15 cellular contexts compared by ENCODE assay signal in genomic region chr7:157479326-157479725, GRCh38.
"Had no signal": no experiment of that assay in that cellular context is flagged by ENCODE, and none has a peak within 500 bp of the region (broad histone marks: within the 10 kb centered on the region; RNA-seq: fewer than 3 reads in every experiment).

No MANE protein-coding gene starts in this region.

- H3K9me3 ChIP-seq: body of pancreas, SJSA1, upper lobe of right lung had no signal

- H3K4me1 ChIP-seq: body of pancreas, foreskin keratinocyte, SJSA1, upper lobe of right lung had no signal

- H3K9me3 Mint-ChIP-seq: natural killer cell treated with Interleukin-12 subunit alpha and Interleukin-12 subunit beta and Interleukin-15 and Interleukin-18, amount 100 ng/mL, for 72 hours had no signal

- H3K36me3 ChIP-seq: SJSA1, upper lobe of right lung, WERI-Rb-1 had no signal

- H3K4me3 ChIP-seq: body of pancreas, dorsolateral prefrontal cortex, hepatocyte, SJSA1, upper lobe of right lung had no signal

- H3K27ac Mint-ChIP-seq: activated T-cell treated with anti-CD3 and anti-CD28 coated beads, Interleukin-2, amount 50 U/mL, for 24 hours; natural killer cell treated with Interleukin-12 subunit alpha and Interleukin-12 subunit beta and Interleukin-15 and Interleukin-18, amount 100 ng/mL, for 72 hours had no signal

- DNase-seq: activated CD4-positive, alpha-beta T cell treated with anti-CD3 and anti-CD28 coated beads, Interleukin-2, amount 50 U/mL, for 4 hours; activated gamma-delta T cell; foreskin keratinocyte; mesendoderm; stimulated activated CD8-positive, alpha-beta memory T cell treated with anti-CD3 and anti-CD28 coated beads, Interleukin-4, amount 100 ng/mL, for 48 hours; stimulated activated naive CD4-positive, alpha-beta T cell; T-helper 2 cell; upper lobe of right lung; WERI-Rb-1 had no signal

- H3K27ac ChIP-seq: body of pancreas, dorsolateral prefrontal cortex, foreskin keratinocyte, hepatocyte, SJSA1, upper lobe of right lung, WERI-Rb-1 had no signal

- H3K4me3 Mint-ChIP-seq: activated T-cell treated with anti-CD3 and anti-CD28 coated beads, Interleukin-2, amount 50 U/mL, for 24 hours; natural killer cell treated with Interleukin-12 subunit alpha and Interleukin-12 subunit beta and Interleukin-15 and Interleukin-18, amount 100 ng/mL, for 72 hours had no signal

- H3K36me3 Mint-ChIP-seq: natural killer cell treated with Interleukin-12 subunit alpha and Interleukin-12 subunit beta and Interleukin-15 and Interleukin-18, amount 100 ng/mL, for 72 hours had no signal

- ATAC-seq: body of pancreas; foreskin keratinocyte; natural killer cell treated with Interleukin-12 subunit alpha and Interleukin-12 subunit beta and Interleukin-15 and Interleukin-18, amount 100 ng/mL, for 72 hours; upper lobe of right lung had no signal

- H3K27me3 Mint-ChIP-seq: activated T-cell treated with anti-CD3 and anti-CD28 coated beads, Interleukin-2, amount 50 U/mL, for 24 hours had no signal

- H3K27me3 ChIP-seq: body of pancreas, foreskin keratinocyte, hepatocyte, SJSA1 had no signal
